Comparison of ENCODE assay signal across 8 cellular contexts in genomic region chr9:136991993-136992818, GRCh38. TPM values are rescaled to one million over a fixed set of nuclear protein-coding genes. Genes with fewer than 3 reads are reported as not detected.
A peak's percentile ranks its signal among the peaks of the same experiment; 100 is the strongest.
DNase-seq lines count a peak whose midpoint lies in the region; ATAC-seq and TF ChIP-seq lines count a peak whose summit lies in the region.

TSS of gene PAXX (plus strand) at chr9:136992422. CDS start at chr9:136992444, 22 bp downstream.

- H4K20me1 ChIP-seq in DND-41 (ENCODE audit: insufficient read depth, low read length): peaks cover 26% of the 10 kb centered on the region

- H3K36me3 ChIP-seq in DND-41 (ENCODE audit: insufficient read depth, low read length): peaks cover 12% of the 10 kb centered on the region

- peak within 1 kb of the TSS; percentile 80 for H3K27ac Mint-ChIP-seq in activated T-helper 17 cell treated with anti-CD3 and anti-CD28 coated beads, Interleukin-2, amount 50 U/mL, for 72 hours
- H3K27ac Mint-ChIP-seq in natural killer cell treated with Interleukin-12 subunit alpha and Interleukin-12 subunit beta and Interleukin-15 and Interleukin-18, amount 100 ng/mL, for 72 hours: peak within 1 kb of the TSS; percentile 80 to 88

- H3K4me1 ChIP-seq in DND-41 (ENCODE audit: insufficient read depth, low read length): peaks cover 16% of the 10 kb centered on the region

- no peaks in the 10 kb centered on the region for H3K9me3 Mint-ChIP-seq in activated T-helper 17 cell treated with anti-CD3 and anti-CD28 coated beads, Interleukin-2, amount 50 U/mL, for 72 hours
- no peaks in the 10 kb centered on the region for H3K9me3 Mint-ChIP-seq in natural killer cell treated with Interleukin-12 subunit alpha and Interleukin-12 subunit beta and Interleukin-15 and Interleukin-18, amount 100 ng/mL, for 72 hours

- peak within 1 kb of the TSS; percentile 88 for H3K9ac ChIP-seq in DND-41 (ENCODE audit: low read depth, low read length)

- peak within 1 kb of the TSS; percentile 69 for H2AFZ ChIP-seq in DND-41 (ENCODE audit: low read depth, low read length)

- peak within 1 kb of the TSS; percentile 75 for H3K27ac ChIP-seq in DND-41 (ENCODE audit: low read length)

- peaks cover 4% of the 10 kb centered on the region for H3K27me3 Mint-ChIP-seq in activated T-helper 17 cell treated with anti-CD3 and anti-CD28 coated beads, Interleukin-2, amount 50 U/mL, for 72 hours
- H3K27me3 Mint-ChIP-seq in natural killer cell treated with Interleukin-12 subunit alpha and Interleukin-12 subunit beta and Interleukin-15 and Interleukin-18, amount 100 ng/mL, for 72 hours: peaks cover 0 to 2% of the 10 kb centered on the region in 2 donors

- TF ChIP-seq CTCF in DND-41 (IDR thresholded peaks at IDR 0.05; ENCODE audit: borderline replicate concordance, extremely low read depth, low read length, poor library complexity, severe bottlenecking): no peak

- peak; percentile 92 for DNase-seq in DND-41
- peak; percentile 67 for DNase-seq in KBM-7
- DNase-seq in RPMI8226: peak; percentile 97
- peak; percentile 74 for DNase-seq in fibroblast of peridontal ligament (ENCODE audit: extremely low read depth)
- peak; percentile 96 for DNase-seq in natural killer cell treated with Interleukin-12 subunit alpha and Interleukin-12 subunit beta and Interleukin-15 and Interleukin-18, amount 100 ng/mL, for 72 hours (ENCODE audit: low spot score)
- DNase-seq in stimulated activated naive CD4-positive, alpha-beta T cell treated with Interleukin-2 at 50 U/mL for 16 hours (lab: John Stamatoyannopoulos, UW): peak; percentile 90

- peaks cover 16% of the 10 kb centered on the region for H3K79me2 ChIP-seq in DND-41 (ENCODE audit: insufficient read depth, low read length)

- in situ Hi-C loops in KBM-7 (cut with MboI; ENCODE audit: low pct_unique_long_range_greater_than_20kb, low sequenced_read_pairs): no loop called here

- peak within 1 kb of the TSS; percentile 98 for H3K4me2 ChIP-seq in DND-41 (ENCODE audit: insufficient read depth, low read length)

- peak; percentile 88 for ATAC-seq in DND-41 (ENCODE audit: insufficient read depth, low read depth)
- peak; percentile 77 for ATAC-seq in GM21619 (IDR thresholded peaks at IDR 0.05; ENCODE audit: unreplicated experiment)
- peak; percentile 94 for ATAC-seq in activated T-helper 17 cell treated with anti-CD3 and anti-CD28 coated beads, Interleukin-2, amount 50 U/mL, for 72 hours (replicated peaks)
- peak; percentile 91 to 94 for ATAC-seq in natural killer cell treated with Interleukin-12 subunit alpha and Interleukin-12 subunit beta and Interleukin-15 and Interleukin-18, amount 100 ng/mL, for 72 hours

- peak within 1 kb of the TSS; percentile 77 for H3K4me3 Mint-ChIP-seq in activated T-helper 17 cell treated with anti-CD3 and anti-CD28 coated beads, Interleukin-2, amount 50 U/mL, for 72 hours
- peak within 1 kb of the TSS; percentile 81 for H3K4me3 Mint-ChIP-seq in natural killer cell treated with Interleukin-12 subunit alpha and Interleukin-12 subunit beta and Interleukin-15 and Interleukin-18, amount 100 ng/mL, for 72 hours

- H3K27me3 ChIP-seq in DND-41 (ENCODE audit: insufficient read depth, low read length, poor library complexity): peaks cover 2% of the 10 kb centered on the region

- no peaks in the 10 kb centered on the region for H3K9me3 ChIP-seq in DND-41 (ENCODE audit: insufficient read depth, low read length, severe bottlenecking)

- H3K4me3 ChIP-seq in DND-41 (ENCODE audit: low read depth in 1 of 2, low read length in 2 of 2): peak within 1 kb of the TSS; percentile 58 to 76

- no peaks in the 10 kb centered on the region for H3K4me1 Mint-ChIP-seq in activated T-helper 17 cell treated with anti-CD3 and anti-CD28 coated beads, Interleukin-2, amount 50 U/mL, for 72 hours
- peaks cover 18 to 27% of the 10 kb centered on the region in 2 donors for H3K4me1 Mint-ChIP-seq in natural killer cell treated with Interleukin-12 subunit alpha and Interleukin-12 subunit beta and Interleukin-15 and Interleukin-18, amount 100 ng/mL, for 72 hours (ENCODE audit: low read depth in 2 of 2)

- peaks cover 10% of the 10 kb centered on the region for H3K36me3 Mint-ChIP-seq in activated T-helper 17 cell treated with anti-CD3 and anti-CD28 coated beads, Interleukin-2, amount 50 U/mL, for 72 hours (ENCODE audit: low read depth)
- no peaks in the 10 kb centered on the region for H3K36me3 Mint-ChIP-seq in natural killer cell treated with Interleukin-12 subunit alpha and Interleukin-12 subunit beta and Interleukin-15 and Interleukin-18, amount 100 ng/mL, for 72 hours

RNA-seq across cellular contexts. Expression of gene PAXX, which starts in this region (rescaled TPM):
- 10 to 100 TPM; 31.1 to 49.1 TPM for total RNA-seq in activated T-helper 17 cell treated with anti-CD3 and anti-CD28 coated beads, Interleukin-2, amount 50 U/mL, for 72 hours
- 100 to 1,000 TPM in 1 of 2 donors, 10 to 100 TPM in 1; 64.0 to 118 TPM for total RNA-seq in natural killer cell treated with Interleukin-12 subunit alpha and Interleukin-12 subunit beta and Interleukin-15 and Interleukin-18, amount 100 ng/mL, for 72 hours

Comparison
In these comparisons a context has a peak if more than half of its experiments do, and no peak if none do; other contexts are left out.
1. Peak in every context shown above with its lines: DNase-seq, ATAC-seq, H3K4me3 ChIP-seq and H3K27ac ChIP-seq.